ENCODE assay signal across 10 cellular contexts in genomic region chr7:76225379-76225778, GRCh38. TPM values are rescaled to one million over a fixed set of nuclear protein-coding genes. Genes with fewer than 3 reads are reported as not detected.
DNase-seq lines count a peak whose midpoint lies in the region; ATAC-seq, FAIRE-seq and TF ChIP-seq lines count a peak whose summit lies in the region.
"Had no signal": no experiment of that assay in that cellular context is flagged by ENCODE, and none has a peak within 500 bp of the region (broad histone marks: within the 10 kb centered on the region; RNA-seq: fewer than 3 reads in every experiment).

No MANE protein-coding gene starts in this region.

- no peak overlapping the region for H3K9ac ChIP-seq in GM23248
- H3K9ac ChIP-seq in NT2/D1 (ENCODE audit: insufficient read length, low read depth), result no peak overlapping the region
- no peak overlapping the region for H3K9ac ChIP-seq in astrocyte (ENCODE audit: low read length)

- in situ Hi-C loops in GM23248 (cut with MboI), result no loop called here

- peak; percentile 43 for DNase-seq in GM23248
- DNase-seq in NT2/D1 (ENCODE audit: low read depth, low spot score), result peak; percentile 59
- peak; percentile 8 for DNase-seq in astrocyte (ENCODE audit: low read depth)
- DNase-seq in naive thymus-derived CD8-positive, alpha-beta T cell, result peak in 7 of 10 donors; percentile 6 to 41 (median 30)
- DNase-seq in WERI-Rb-1, result no peak
- no peak for DNase-seq in D341Med (ENCODE audit: low spot score)
- DNase-seq in DMS53 treated with DMSO at 0.1 percent for 48 hours (lab: John Stamatoyannopoulos, UW; ENCODE audit: unreplicated experiment), result no peak
- DNase-seq in NCI-H510A treated with DMSO at 0.1 percent for 48 hours (lab: John Stamatoyannopoulos, UW), result no peak

- H2AFZ ChIP-seq in GM23248 (no peak overlapping the region), astrocyte (ENCODE audit: low read depth, low read length) (no peak overlapping the region)

- H3K4me3 Mint-ChIP-seq in astrocyte (ENCODE audit: unreplicated experiment), result no peak overlapping the region
- H3K4me3 Mint-ChIP-seq in naive thymus-derived CD8-positive, alpha-beta T cell, result no peak overlapping the region

- peaks cover 32% of the 10 kb centered on the region for H3K27me3 Mint-ChIP-seq in astrocyte (ENCODE audit: low read depth, unreplicated experiment)
- peaks cover 35 to 68% (median 40%) of the 10 kb centered on the region in 5 donors for H3K27me3 Mint-ChIP-seq in naive thymus-derived CD8-positive, alpha-beta T cell

- H3K4me2 ChIP-seq in GM23248 (ENCODE audit: unreplicated experiment) (no peak overlapping the region), astrocyte (ENCODE audit: low read length) (no peak overlapping the region)

- H3K79me2 ChIP-seq in GM23248 (ENCODE audit: insufficient read depth), result no peaks in the 10 kb centered on the region
- H3K79me2 ChIP-seq in astrocyte (ENCODE audit: insufficient read depth, low read length), result no peaks in the 10 kb centered on the region

- 13 to 15% methylated on average over 8 to 11 of the region's 11 CpGs for WGBS in GM23248 (ENCODE audit: low coverage in 1 of 2, low lambda C conversion rate in 2 of 2, missing lambda C conversion rate in 2 of 2), 2 experiments

- H4K20me1 ChIP-seq in GM23248 (ENCODE audit: insufficient read depth), result no peaks in the 10 kb centered on the region
- H4K20me1 ChIP-seq in astrocyte (ENCODE audit: insufficient read depth, low read length), result no peaks in the 10 kb centered on the region

- peak in 1 of 2 donors; percentile 33 for ATAC-seq in naive thymus-derived CD8-positive, alpha-beta T cell

- H3K36me3 Mint-ChIP-seq in astrocyte (ENCODE audit: low read depth, unreplicated experiment), result no peaks in the 10 kb centered on the region
- peaks cover 0 to 5% (median 0%) of the 10 kb centered on the region in 3 donors for H3K36me3 Mint-ChIP-seq in naive thymus-derived CD8-positive, alpha-beta T cell

- H3K9me3 Mint-ChIP-seq in astrocyte (ENCODE audit: unreplicated experiment), result peaks cover 3% of the 10 kb centered on the region
- H3K9me3 Mint-ChIP-seq in naive thymus-derived CD8-positive, alpha-beta T cell, result peaks cover 0 to 8% (median 3%) of the 10 kb centered on the region in 9 donors

- 0 out of 2 replicates have a peak, but pooled peaks cover 6% of the 10 kb centered on the region for H3K27me3 ChIP-seq in GM23248 (replicated peaks; ENCODE audit: insufficient read depth)
- H3K27me3 ChIP-seq in NT2/D1 (ENCODE audit: insufficient read depth, insufficient read length), result peaks cover 8% of the 10 kb centered on the region
- H3K27me3 ChIP-seq in astrocyte (ENCODE audit: insufficient read depth, low read length), result peaks cover 12% of the 10 kb centered on the region
- no peaks in the 10 kb centered on the region for H3K27me3 ChIP-seq in WERI-Rb-1 (ENCODE audit: insufficient read depth, low read depth, severe bottlenecking)

- no peaks in the 10 kb centered on the region for H3K9me2 ChIP-seq in GM23248 (ENCODE audit: insufficient read depth)

- POLR2A ChIA-PET in naive thymus-derived CD8-positive, alpha-beta T cell (lab: Charles Lee), result interaction anchor here (0.6 kb wide), 1 partner anchor 28 kb away, joined by 6 read pairs; no protein-coding TSS in a partner anchor

- H3K4me1 ChIP-seq in GM23248 (ENCODE audit: insufficient read depth) (no peaks in the 10 kb centered on the region), NT2/D1 (ENCODE audit: insufficient read depth, insufficient read length) (peaks cover 6% of the 10 kb centered on the region), astrocyte (ENCODE audit: insufficient read depth, low read length) (peaks cover 2% of the 10 kb centered on the region)

- H3K9me3 ChIP-seq in GM23248 (ENCODE audit: low read depth), result no peaks in the 10 kb centered on the region
- H3K9me3 ChIP-seq in NT2/D1 (ENCODE audit: insufficient read depth, low read length), result no peaks in the 10 kb centered on the region
- no peaks in the 10 kb centered on the region for H3K9me3 ChIP-seq in astrocyte (ENCODE audit: insufficient read depth, low read depth, low read length)
- no peaks in the 10 kb centered on the region for H3K9me3 ChIP-seq in WERI-Rb-1 (ENCODE audit: severe bottlenecking)

- H3K36me3 ChIP-seq in GM23248 (ENCODE audit: low read depth), result no peaks in the 10 kb centered on the region
- no peaks in the 10 kb centered on the region for H3K36me3 ChIP-seq in NT2/D1 (ENCODE audit: insufficient read depth, insufficient read length, low read length)
- no peaks in the 10 kb centered on the region for H3K36me3 ChIP-seq in astrocyte (ENCODE audit: insufficient read depth, low read length)
- H3K36me3 ChIP-seq in WERI-Rb-1, result peaks cover 12% of the 10 kb centered on the region

- no peak overlapping the region for H3K27ac Mint-ChIP-seq in astrocyte (ENCODE audit: unreplicated experiment)
- H3K27ac Mint-ChIP-seq in naive thymus-derived CD8-positive, alpha-beta T cell, result no peak overlapping the region

- H3K4me1 Mint-ChIP-seq in astrocyte (ENCODE audit: low read depth, unreplicated experiment), result peaks cover under 1% of the 10 kb centered on the region
- H3K4me1 Mint-ChIP-seq in naive thymus-derived CD8-positive, alpha-beta T cell, result no peaks in the 10 kb centered on the region

- H3K4me3 ChIP-seq in GM23248 (no peak overlapping the region), NT2/D1 (ENCODE audit: insufficient read length, low read depth) (no peak overlapping the region), astrocyte (ENCODE audit: insufficient read depth, low read depth, low read length) (no peak overlapping the region), WERI-Rb-1 (ENCODE audit: low read depth, low read length) (no peak overlapping the region)

- H3F3A ChIP-seq in GM23248 (ENCODE audit: insufficient read depth), result no peaks in the 10 kb centered on the region

- H3K27ac ChIP-seq in GM23248 (no peak overlapping the region), astrocyte (ENCODE audit: low read depth, low read length) (no peak overlapping the region), WERI-Rb-1 (no peak overlapping the region)

- FAIRE-seq in astrocyte (lab: Jason Lieb, UNC), result no peak
- FAIRE-seq: GM18507 had no signal

- TF ChIP-seq CTCF in astrocyte (IDR thresholded peaks at IDR 0.05; ENCODE audit: insufficient read depth, low read depth, low read length) (no peak), WERI-Rb-1 (IDR thresholded peaks at IDR 0.05; ENCODE audit: low read depth, low read length) (no peak)

RNA-seq across cellular contexts. Expression of gene SRRM3, which starts 23.7 kb away (rescaled TPM):
- 0.65 TPM in 1 of 2 replicates, not detected in the other for total RNA-seq in GM23248 (2014; rRNA removed; shearing (Covaris generic))
- polyA plus RNA-seq in GM23248 (2016; fragmentation: Nextera tagmentation; extraction: Ambion mirVana), result 0.39 and 0.91 TPM in 2 replicates
- total RNA-seq in astrocyte, result 1.7 and 2.7 TPM in 2 replicates
- not detected for total RNA-seq in naive thymus-derived CD8-positive, alpha-beta T cell
- not detected for polyA plus RNA-seq in naive thymus-derived CD8-positive, alpha-beta T cell
- total RNA-seq: T-helper 2 cell treated with Interferon-gamma antibody and Interleukin-4, amounts not matched to agents 100 ng/mL and 5 ng/mL, for 36 hours had no signal

Comparison
In these comparisons a context has a peak if more than half of its experiments do, and no peak if none do; other contexts are left out.
1. DNase-seq: peak in GM23248 (single experiment), NT2/D1 (single experiment), astrocyte (single experiment) and naive thymus-derived CD8-positive, alpha-beta T cell (7 of 10); none in WERI-Rb-1 (single experiment), D341Med (single experiment), DMS53 treated with DMSO at 0.1 percent for 48 hours (single experiment) and NCI-H510A treated with DMSO at 0.1 percent for 48 hours (single experiment).